In the genomic region with DNA sequence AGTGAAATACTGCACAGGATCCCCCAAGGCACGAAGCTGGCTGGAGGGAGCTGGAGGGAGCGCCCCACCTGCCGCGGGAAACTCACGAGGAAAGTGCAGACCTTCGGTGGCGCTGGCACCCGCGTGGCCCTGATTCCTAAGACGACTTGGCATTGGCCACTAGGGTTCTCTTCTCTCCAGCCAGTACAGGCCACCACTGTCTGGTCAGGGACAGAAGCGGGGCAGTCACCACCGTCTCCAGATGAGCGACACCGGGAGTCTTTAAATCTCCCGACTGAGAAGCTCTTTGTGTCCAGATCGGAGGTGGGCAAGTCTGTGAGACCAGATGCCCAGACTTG, we compare ENCODE assay signal across 24 cellular contexts. TPM values are rescaled to one million over a fixed set of nuclear protein-coding genes. Genes with fewer than 3 reads are reported as not detected.
DNase-seq lines count a peak whose midpoint lies in the region; ATAC-seq and TF ChIP-seq lines count a peak whose summit lies in the region.
"Had no signal": no experiment of that assay in that cellular context is flagged by ENCODE, and none has a peak within 500 bp of the region (broad histone marks: within the 10 kb centered on the region; RNA-seq: fewer than 3 reads in every experiment).

No MANE protein-coding gene starts in this region.

- H3K36me3 Mint-ChIP-seq in activated T-cell treated with anti-CD3 and anti-CD28 coated beads, Interleukin-2, amount 50 U/mL, for 4 hours (ENCODE audit: insufficient read depth) = peaks cover 2% of the 10 kb centered on the region
- no peaks in the 10 kb centered on the region for H3K36me3 Mint-ChIP-seq in endodermal cell (ENCODE audit: low read depth)
- no peaks in the 10 kb centered on the region for H3K36me3 Mint-ChIP-seq in neural progenitor cell

- H3K4me2 ChIP-seq in neural progenitor cell = peak overlapping the region; percentile 54
- H3K4me2 ChIP-seq: A549; BLaER1 treated with 17β-estradiol and CSF1 and Interleukin-3, amounts not matched to agents 10 nM and 100 nM had no signal

- H3K9ac ChIP-seq in HUES48 (ENCODE audit: low read depth, low read length) (no peak overlapping the region), endodermal cell (ENCODE audit: extremely low read depth, low read length, poor library complexity, severe bottlenecking) (no peak overlapping the region), neural progenitor cell (no peak overlapping the region)
- H3K9ac ChIP-seq: BLaER1 treated with 17β-estradiol and CSF1 and Interleukin-3, amounts not matched to agents 10 nM and 100 nM had no signal

- peak overlapping the region; percentile 63 for H3K27ac ChIP-seq in HUES48 (ENCODE audit: low read depth, low read length)
- H3K27ac ChIP-seq in endodermal cell (ENCODE audit: low read depth, low read length) = no peak overlapping the region
- no peak overlapping the region for H3K27ac ChIP-seq in neural progenitor cell
- H3K27ac ChIP-seq: A549; BLaER1 treated with 17β-estradiol and CSF1 and Interleukin-3, amounts not matched to agents 10 nM and 100 nM had no signal

- H3K9me3 ChIP-seq in HUES48 (ENCODE audit: control insufficient read depth, insufficient read depth, low read length) (no peaks in the 10 kb centered on the region; the same call in 1 of the 2 replicates), endodermal cell (ENCODE audit: control insufficient read depth, low read length) (peaks cover 4% of the 10 kb centered on the region), neural progenitor cell (ENCODE audit: low read depth) (no peaks in the 10 kb centered on the region)
- H3K9me3 ChIP-seq: A549 had no signal

- H3K4me3 ChIP-seq in HUES48 (ENCODE audit: low read depth, low read length) (no peak overlapping the region), endodermal cell (ENCODE audit: low read length) (no peak overlapping the region), neural progenitor cell (no peak overlapping the region)
- H3K4me3 ChIP-seq: A549; BLaER1 treated with 17β-estradiol and CSF1 and Interleukin-3, amounts not matched to agents 10 nM and 100 nM; K562 had no signal

- TF ChIP-seq CTCF in endodermal cell (conservative IDR thresholded peaks at IDR 0.05) = no peak
- no peak for TF ChIP-seq CTCF in neural progenitor cell (IDR thresholded peaks at IDR 0.05)

- peaks cover 27% of the 10 kb centered on the region for H3K4me1 Mint-ChIP-seq in activated T-cell treated with anti-CD3 and anti-CD28 coated beads, Interleukin-2, amount 50 U/mL, for 4 hours (ENCODE audit: low read depth)
- H3K4me1 Mint-ChIP-seq in endodermal cell = peaks cover 12% of the 10 kb centered on the region
- H3K4me1 Mint-ChIP-seq in neural progenitor cell = no peaks in the 10 kb centered on the region
- H3K4me1 Mint-ChIP-seq: nephron had no signal

- no peak overlapping the region for H3K27ac Mint-ChIP-seq in endodermal cell
- H3K27ac Mint-ChIP-seq in neural progenitor cell = no peak overlapping the region
- H3K27ac Mint-ChIP-seq: activated naive CD4-positive, alpha-beta T cell treated with anti-CD3 and anti-CD28 coated beads, Interleukin-2, amount 10 ng/mL, durations not matched to agents 7 days and 5 days; nephron; progenitor cell of endocrine pancreas had no signal

- peak overlapping the region; percentile 35 for H2AFZ ChIP-seq in neural progenitor cell (replicated peaks)

- H3K4me1 ChIP-seq in HUES48 (ENCODE audit: control insufficient read depth, insufficient read depth, low read length) (peaks cover 12% of the 10 kb centered on the region), endodermal cell (ENCODE audit: control insufficient read depth, insufficient read depth, low read length) (no peaks in the 10 kb centered on the region), neural progenitor cell (peaks cover 9% of the 10 kb centered on the region)
- H3K4me1 ChIP-seq: BLaER1 treated with 17β-estradiol and CSF1 and Interleukin-3, amounts not matched to agents 10 nM and 100 nM had no signal

- H3K9me3 Mint-ChIP-seq in activated T-cell treated with anti-CD3 and anti-CD28 coated beads, Interleukin-2, amount 50 U/mL, for 4 hours = peaks cover 5% of the 10 kb centered on the region
- H3K9me3 Mint-ChIP-seq in endodermal cell (peaks cover 3% of the 10 kb centered on the region), neural progenitor cell (no peaks in the 10 kb centered on the region)
- H3K9me3 Mint-ChIP-seq: activated naive CD4-positive, alpha-beta T cell treated with anti-CD3 and anti-CD28 coated beads, Interleukin-2, amount 10 ng/mL, durations not matched to agents 7 days and 5 days; nephron had no signal

- H3K36me3 ChIP-seq in HUES48 (ENCODE audit: control insufficient read depth, insufficient read depth, low read length) (no peaks in the 10 kb centered on the region), endodermal cell (ENCODE audit: control insufficient read depth, insufficient read depth, low read length) (no peaks in the 10 kb centered on the region), neural progenitor cell (no peaks in the 10 kb centered on the region)
- H3K36me3 ChIP-seq: BLaER1 treated with 17β-estradiol and CSF1 and Interleukin-3, amounts not matched to agents 10 nM and 100 nM had no signal

- H3K27me3 Mint-ChIP-seq in activated T-cell treated with anti-CD3 and anti-CD28 coated beads, Interleukin-2, amount 50 U/mL, for 4 hours (ENCODE audit: low read depth) = peaks cover 28% of the 10 kb centered on the region
- H3K27me3 Mint-ChIP-seq in endodermal cell (ENCODE audit: insufficient read depth) (peaks cover 8% of the 10 kb centered on the region), neural progenitor cell (ENCODE audit: insufficient read depth, low read depth) (no peaks in the 10 kb centered on the region)
- H3K27me3 Mint-ChIP-seq: progenitor cell of endocrine pancreas had no signal

- no peaks in the 10 kb centered on the region for H3K27me3 ChIP-seq in HUES48 (ENCODE audit: control insufficient read depth, insufficient read depth, low read length)
- H3K27me3 ChIP-seq in endodermal cell (ENCODE audit: control insufficient read depth, insufficient read depth, low read length, poor library complexity, severe bottlenecking) = no peaks in the 10 kb centered on the region
- no peaks in the 10 kb centered on the region for H3K27me3 ChIP-seq in neural progenitor cell
- H3K27me3 ChIP-seq: BLaER1 treated with 17β-estradiol and CSF1 and Interleukin-3, amounts not matched to agents 10 nM and 100 nM had no signal

- H3K4me3 Mint-ChIP-seq in activated T-cell treated with anti-CD3 and anti-CD28 coated beads, Interleukin-2, amount 50 U/mL, for 4 hours = peak overlapping the region; percentile 55
- H3K4me3 Mint-ChIP-seq in endodermal cell (peak overlapping the region; percentile 15), neural progenitor cell (no peak overlapping the region)
- H3K4me3 Mint-ChIP-seq: activated naive CD4-positive, alpha-beta T cell treated with anti-CD3 and anti-CD28 coated beads, Interleukin-2, amount 10 ng/mL, durations not matched to agents 7 days and 5 days; nephron had no signal

- H4K20me1 ChIP-seq in neural progenitor cell (ENCODE audit: low read depth) = no peaks in the 10 kb centered on the region
- H4K20me1 ChIP-seq: BLaER1 treated with 17β-estradiol and CSF1 and Interleukin-3, amounts not matched to agents 10 nM and 100 nM had no signal

- no peak for DNase-seq in activated T-cell treated with anti-CD3 and anti-CD28 coated beads, Interleukin-2, amount 50 U/mL, for 4 hours
- DNase-seq in activated T-cell treated with anti-CD3 and anti-CD28 coated beads, Interleukin-2, amount 50 U/mL, for 1 hour = no peak
- DNase-seq in endodermal cell = peak; percentile 53
- DNase-seq in neural progenitor cell (ENCODE audit: low spot score) = no peak
- DNase-seq in HuH-7.5 (ENCODE audit: low spot score) = no peak
- DNase-seq in left lobe of liver (ENCODE audit: low spot score) = no peak
- DNase-seq: activated naive CD4-positive, alpha-beta T cell treated with anti-CD3 and anti-CD28 coated beads, Interleukin-2, amount 10 ng/mL, durations not matched to agents 7 days and 5 days; DMS 273 treated with DMSO at 0.1 percent for 48 hours; NCI-H1930; small intestine; stimulated activated CD4-positive, alpha-beta T cell treated with anti-CD3 and anti-CD28 coated beads, Interleukin-4, amount 100 ng/mL, for 4 hours; T1000 had no signal

- no peaks in the 10 kb centered on the region for H3K79me2 ChIP-seq in neural progenitor cell (ENCODE audit: low read depth)

- no peak for ATAC-seq in activated T-cell treated with anti-CD3 and anti-CD28 coated beads, Interleukin-2, amount 50 U/mL, for 4 hours
- ATAC-seq in GM21825 (IDR thresholded peaks at IDR 0.05; ENCODE audit: unreplicated experiment) (no peak), left lobe of liver (no peak)
- ATAC-seq: A549, HCT116, Panc1 had no signal

- H3F3A ChIP-seq in neural progenitor cell (ENCODE audit: low read depth) = no peaks in the 10 kb centered on the region

- WGBS in endodermal cell (ENCODE audit: insufficient coverage in 1 of 2, insufficient read length in 1 of 2), 2 experiments = 75 to 85% methylated on average over 14 to 16 of the region's 16 CpGs

RNA-seq across cellular contexts. Expression of gene CHIA, which starts 19.2 kb away (rescaled TPM):
- total RNA-seq in activated T-cell treated with anti-CD3 and anti-CD28 coated beads, Interleukin-2, amount 50 U/mL, for 4 hours = not detected
- not detected for total RNA-seq in endodermal cell
- not detected for polyA plus RNA-seq in endodermal cell (2013, experiment 1 of 2)
- not detected for polyA plus RNA-seq in endodermal cell (2013, experiment 2 of 2)
- not detected in 2 replicates for total RNA-seq in neural progenitor cell (ENCODE audit: low replicate concordance)
- 0.15 TPM for total RNA-seq in left lobe of liver
- total RNA-seq: K562, progenitor cell of endocrine pancreas, SK-MEL-5, temporal lobe had no signal
- polyA plus RNA-seq: A549, K562, keratinocyte had no signal

RNA-seq across cellular contexts. Expression of gene CHI3L2, which starts 43.9 kb away (rescaled TPM):
- 1 to 10 TPM; 1.2 to 2.3 (median 1.8) TPM for total RNA-seq in activated T-cell treated with anti-CD3 and anti-CD28 coated beads, Interleukin-2, amount 50 U/mL, for 4 hours
- total RNA-seq in endodermal cell = not detected
- not detected for polyA plus RNA-seq in endodermal cell (2013, experiment 1 of 2)
- not detected for polyA plus RNA-seq in endodermal cell (2013, experiment 2 of 2)
- total RNA-seq in neural progenitor cell (ENCODE audit: low replicate concordance) = not detected in 2 replicates
- total RNA-seq in left lobe of liver = 0.23 TPM
- total RNA-seq: progenitor cell of endocrine pancreas had no signal
